In the genomic region with DNA sequence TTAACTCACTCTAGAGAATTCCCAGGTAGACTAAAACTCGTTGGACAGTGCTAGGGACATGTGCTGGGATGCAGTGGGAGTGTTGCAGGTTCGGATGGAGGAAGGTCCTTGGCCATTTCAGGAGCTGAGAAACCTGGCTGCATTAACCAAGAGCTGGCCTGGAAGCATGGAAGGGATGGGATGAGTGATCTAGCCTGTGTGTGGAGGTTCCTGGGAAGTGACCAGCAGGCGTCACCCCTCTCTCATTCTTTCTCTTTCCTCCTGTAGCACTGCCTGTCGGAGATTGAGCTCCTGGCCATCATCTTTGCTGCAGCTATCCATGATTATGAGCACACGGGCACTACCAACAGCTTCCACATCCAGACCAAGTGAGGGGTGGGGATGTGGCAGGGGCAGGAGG, we compare ENCODE assay signal across 1 cellular context.
TF ChIP-seq lines count a peak whose summit lies in the region.

No MANE protein-coding gene starts in this region.

TF ChIP-seq in H1, 55 proteins besides CTCF, POLR2A, EP300 and RAD21:
- TF ChIP-seq SIX5 (IDR thresholded peaks at IDR 0.05; ENCODE audit: low read depth, low read length), result no peak
- TF ChIP-seq TBP (IDR thresholded peaks at IDR 0.05; ENCODE audit: low read depth, low read length), result no peak
- TF ChIP-seq JUN (IDR thresholded peaks at IDR 0.05; ENCODE audit: low read depth, low read length), result no peak
- TF ChIP-seq CREB1 (IDR thresholded peaks at IDR 0.05), result no peak
- no peak for TF ChIP-seq KDM1A (IDR thresholded peaks at IDR 0.05; ENCODE audit: borderline replicate concordance, low read length)
- no peak for TF ChIP-seq RBBP5 (IDR thresholded peaks at IDR 0.05; ENCODE audit: borderline replicate concordance, low read depth, low read length)
- peak; percentile 93 for TF ChIP-seq SP1 (IDR thresholded peaks at IDR 0.05; ENCODE audit: low read depth, low read length)
- 0 out of 2 replicates have a peak, but pooled peaks have one; percentile 10 for TF ChIP-seq TEAD4 (IDR thresholded peaks at IDR 0.05; ENCODE audit: low read depth, low read length)
- no peak for TF ChIP-seq SP4 (IDR thresholded peaks at IDR 0.05; ENCODE audit: low read length)
- TF ChIP-seq TCF12 (IDR thresholded peaks at IDR 0.05; ENCODE audit: low read depth, low read length), result no peak
- TF ChIP-seq, protein P1, sequence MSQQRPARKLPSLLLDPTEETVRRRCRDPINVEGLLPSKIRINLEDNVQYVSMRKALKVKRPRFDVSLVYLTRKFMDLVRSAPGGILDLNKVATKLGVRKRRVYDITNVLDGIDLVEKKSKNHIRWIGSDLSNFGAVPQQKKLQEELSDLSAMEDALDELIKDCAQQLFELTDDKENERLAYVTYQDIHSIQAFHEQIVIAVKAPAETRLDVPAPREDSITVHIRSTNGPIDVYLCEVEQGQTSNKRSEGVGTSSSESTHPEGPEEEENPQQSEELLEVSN (IDR thresholded peaks at IDR 0.05), result no peak
- TF ChIP-seq, protein P2, sequence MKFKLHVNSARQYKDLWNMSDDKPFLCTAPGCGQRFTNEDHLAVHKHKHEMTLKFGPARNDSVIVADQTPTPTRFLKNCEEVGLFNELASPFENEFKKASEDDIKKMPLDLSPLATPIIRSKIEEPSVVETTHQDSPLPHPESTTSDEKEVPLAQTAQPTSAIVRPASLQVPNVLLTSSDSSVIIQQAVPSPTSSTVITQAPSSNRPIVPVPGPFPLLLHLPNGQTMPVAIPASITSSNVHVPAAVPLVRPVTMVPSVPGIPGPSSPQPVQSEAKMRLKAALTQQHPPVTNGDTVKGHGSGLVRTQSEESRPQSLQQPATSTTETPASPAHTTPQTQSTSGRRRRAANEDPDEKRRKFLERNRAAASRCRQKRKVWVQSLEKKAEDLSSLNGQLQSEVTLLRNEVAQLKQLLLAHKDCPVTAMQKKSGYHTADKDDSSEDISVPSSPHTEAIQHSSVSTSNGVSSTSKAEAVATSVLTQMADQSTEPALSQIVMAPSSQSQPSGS (IDR thresholded peaks at IDR 0.05; ENCODE audit: low read length), result no peak
- TF ChIP-seq HDAC6 (IDR thresholded peaks at IDR 0.05; ENCODE audit: low read depth, low read length), result no peak
- TF ChIP-seq MAFK (IDR thresholded peaks at IDR 0.05; ENCODE audit: low read depth, low read length), result no peak
- no peak for TF ChIP-seq EZH2 (IDR thresholded peaks at IDR 0.05; ENCODE audit: low read depth, low read length, severe bottlenecking)
- TF ChIP-seq, protein P3, sequence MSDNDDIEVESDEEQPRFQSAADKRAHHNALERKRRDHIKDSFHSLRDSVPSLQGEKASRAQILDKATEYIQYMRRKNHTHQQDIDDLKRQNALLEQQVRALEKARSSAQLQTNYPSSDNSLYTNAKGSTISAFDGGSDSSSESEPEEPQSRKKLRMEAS (IDR thresholded peaks at IDR 0.05), result no peak
- 0 out of 2 replicates have a peak, but pooled peaks have one; percentile 26 for TF ChIP-seq RFX5 (IDR thresholded peaks at IDR 0.05; ENCODE audit: borderline replicate concordance, low read depth, low read length)
- TF ChIP-seq CBX8 (IDR thresholded peaks at IDR 0.05; ENCODE audit: borderline replicate concordance, low read depth, low read length), result no peak
